ENCODE assay signal across 24 cellular contexts in the genomic region with DNA sequence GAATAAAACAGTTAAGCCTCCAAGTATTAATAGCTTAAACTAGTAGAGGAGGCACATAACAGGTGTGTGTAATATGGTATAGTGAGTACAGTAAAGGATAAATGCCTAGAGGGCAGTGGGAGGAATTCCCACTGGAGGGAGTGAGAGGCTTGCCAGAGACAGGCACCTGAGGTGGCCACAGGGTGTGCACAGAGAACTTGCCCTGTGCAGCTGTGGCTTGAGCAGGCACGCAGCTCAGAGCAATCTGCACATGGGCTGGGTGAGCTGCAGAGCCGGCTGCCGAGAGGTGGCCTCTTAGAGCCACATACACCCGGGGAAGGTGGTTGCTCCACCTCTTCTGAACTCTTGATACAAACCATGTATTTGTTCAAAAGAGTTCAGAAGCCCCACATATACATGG.
DNase-seq lines count a peak whose midpoint lies in the region; ATAC-seq and TF ChIP-seq lines count a peak whose summit lies in the region.
"Had no signal": no experiment of that assay in that cellular context is flagged by ENCODE, and none has a peak within 500 bp of the region (broad histone marks: within the 10 kb centered on the region; RNA-seq: fewer than 3 reads in every experiment).

No MANE protein-coding gene starts in this region.

- H3K9me3 Mint-ChIP-seq in activated naive CD4-positive, alpha-beta T cell treated with anti-CD3 and anti-CD28 coated beads for 36 hours, result no peaks in the 10 kb centered on the region
- H3K9me3 Mint-ChIP-seq: activated naive CD4-positive, alpha-beta T cell treated with anti-CD3 and anti-CD28 coated beads, Interleukin-2, amount 50 U/mL, for 24 hours; nephron had no signal

- no peak overlapping the region for H3K4me3 ChIP-seq in Jurkat, Clone E6-1 (ENCODE audit: low read length)
- H3K4me3 ChIP-seq in RWPE2 (ENCODE audit: severe bottlenecking) (no peak overlapping the region), MM.1S (ENCODE audit: low read length) (no peak overlapping the region), aorta (ENCODE audit: low read length in 2 of 2) (no peak overlapping the region)
- H3K4me3 ChIP-seq: ascending aorta, BLaER1, esophagus muscularis mucosa, gastrocnemius medialis, SJCRH30 had no signal

- H3K27ac ChIP-seq in RWPE2 (ENCODE audit: poor library complexity, severe bottlenecking) (no peak overlapping the region), foreskin keratinocyte (no peak overlapping the region), MM.1S (ENCODE audit: low read length) (no peak overlapping the region), aorta (ENCODE audit: low read depth in 1 of 2, low read length in 2 of 2) (no peak overlapping the region)
- H3K27ac ChIP-seq: ascending aorta, BLaER1, esophagus muscularis mucosa, gastrocnemius medialis, SJCRH30 had no signal

- no peak overlapping the region for H2AFZ ChIP-seq in MM.1S (ENCODE audit: low read length)

- H3K9me3 ChIP-seq in RWPE2 (ENCODE audit: severe bottlenecking) (no peaks in the 10 kb centered on the region), MM.1S (replicated peaks; ENCODE audit: insufficient read depth, low read length) (no peaks in the 10 kb centered on the region), aorta (ENCODE audit: control insufficient read depth, low read length) (no peaks in the 10 kb centered on the region)
- H3K9me3 ChIP-seq: ascending aorta, BLaER1, Caco-2, esophagus muscularis mucosa, gastrocnemius medialis, SJCRH30 had no signal

- H3K27ac Mint-ChIP-seq in activated naive CD4-positive, alpha-beta T cell treated with anti-CD3 and anti-CD28 coated beads for 36 hours, result no peak overlapping the region
- H3K27ac Mint-ChIP-seq: activated naive CD4-positive, alpha-beta T cell treated with anti-CD3 and anti-CD28 coated beads, Interleukin-2, amount 50 U/mL, for 24 hours; nephron had no signal

- H3K27me3 ChIP-seq in RWPE2 (ENCODE audit: insufficient read depth, poor library complexity, severe bottlenecking) (no peaks in the 10 kb centered on the region), foreskin keratinocyte (peaks cover 2% of the 10 kb centered on the region), MM.1S (replicated peaks; ENCODE audit: insufficient read depth, low read length) (no peaks in the 10 kb centered on the region), aorta (ENCODE audit: control insufficient read depth in 1 of 2, insufficient read depth in 2 of 2, low read length in 1 of 2) (no peaks in the 10 kb centered on the region)
- H3K27me3 ChIP-seq: ascending aorta, BLaER1, esophagus muscularis mucosa, gastrocnemius medialis had no signal

- peak; percentile 61 for ATAC-seq in RWPE2 (ENCODE audit: low read depth)
- peak; percentile 63 for ATAC-seq in foreskin keratinocyte
- no peak for ATAC-seq in aorta (ENCODE audit: low FRiP score)
- ATAC-seq in GM18517 (IDR thresholded peaks at IDR 0.05; ENCODE audit: unreplicated experiment), result no peak
- ATAC-seq: gastrocnemius medialis had no signal

- TF ChIP-seq CTCF in RWPE2 (IDR thresholded peaks at IDR 0.05; ENCODE audit: poor library complexity, severe bottlenecking) (peak; percentile 8), foreskin keratinocyte (conservative IDR thresholded peaks at IDR 0.05) (peak; percentile 30), MM.1S (IDR thresholded peaks at IDR 0.05; ENCODE audit: low read length) (no peak)

- H3K4me1 ChIP-seq in RWPE2 (ENCODE audit: insufficient read depth, poor library complexity, severe bottlenecking) (no peaks in the 10 kb centered on the region), foreskin keratinocyte (no peaks in the 10 kb centered on the region), MM.1S (ENCODE audit: low read length) (no peaks in the 10 kb centered on the region), aorta (ENCODE audit: control insufficient read depth in 1 of 2, insufficient read depth in 2 of 2, low read length in 2 of 2) (no peaks in the 10 kb centered on the region)
- H3K4me1 ChIP-seq: ascending aorta, Caco-2, SJCRH30 had no signal

- H3K4me1 Mint-ChIP-seq in activated naive CD4-positive, alpha-beta T cell treated with anti-CD3 and anti-CD28 coated beads for 36 hours (ENCODE audit: low read depth), result no peaks in the 10 kb centered on the region
- H3K4me1 Mint-ChIP-seq: nephron had no signal

- H4K20me1 ChIP-seq in MM.1S (ENCODE audit: insufficient read depth, low read length), result no peaks in the 10 kb centered on the region
- H4K20me1 ChIP-seq: BLaER1 had no signal

- WGBS in aorta, 2 donors, result 75 to 80% methylated on average over 4 of the region's 4 CpGs

- H3K4me2 ChIP-seq in MM.1S (ENCODE audit: low read depth, low read length), result no peak overlapping the region

- no peaks in the 10 kb centered on the region for H3K36me3 ChIP-seq in RWPE2 (ENCODE audit: low read depth)
- no peaks in the 10 kb centered on the region for H3K36me3 ChIP-seq in MM.1S (replicated peaks; ENCODE audit: insufficient read depth, low read length)
- H3K36me3 ChIP-seq in aorta (ENCODE audit: control insufficient read depth in 1 of 2, insufficient read depth in 2 of 2, low read length in 1 of 2), result no peaks in the 10 kb centered on the region
- H3K36me3 ChIP-seq: ascending aorta, BLaER1, SJCRH30 had no signal

- H3K36me3 Mint-ChIP-seq in activated naive CD4-positive, alpha-beta T cell treated with anti-CD3 and anti-CD28 coated beads for 36 hours (ENCODE audit: low read depth), result no peaks in the 10 kb centered on the region
- H3K36me3 Mint-ChIP-seq: activated naive CD4-positive, alpha-beta T cell treated with anti-CD3 and anti-CD28 coated beads, Interleukin-2, amount 50 U/mL, for 24 hours had no signal

- H3K9me2 ChIP-seq in MM.1S (replicated peaks; ENCODE audit: insufficient read depth, low read length), result no peaks in the 10 kb centered on the region

- H3K4me3 Mint-ChIP-seq in activated naive CD4-positive, alpha-beta T cell treated with anti-CD3 and anti-CD28 coated beads for 36 hours, result no peak overlapping the region
- H3K4me3 Mint-ChIP-seq: activated naive CD4-positive, alpha-beta T cell treated with anti-CD3 and anti-CD28 coated beads, Interleukin-2, amount 50 U/mL, for 24 hours; nephron had no signal

- no peaks in the 10 kb centered on the region for H3K79me2 ChIP-seq in MM.1S (ENCODE audit: low read length)

- CTCF ChIA-PET in activated naive CD4-positive, alpha-beta T cell treated with anti-CD3 and anti-CD28 coated beads for 36 hours (lab: Charles Lee), result no interaction called here

- H3F3A ChIP-seq in MM.1S (ENCODE audit: insufficient read depth, low read length), result no peaks in the 10 kb centered on the region

- H3K27me3 Mint-ChIP-seq in activated naive CD4-positive, alpha-beta T cell treated with anti-CD3 and anti-CD28 coated beads for 36 hours (ENCODE audit: low read depth), result no peaks in the 10 kb centered on the region

- peak; percentile 13 for DNase-seq in activated naive CD4-positive, alpha-beta T cell treated with anti-CD3 and anti-CD28 coated beads for 36 hours
- no peak for DNase-seq in activated naive CD4-positive, alpha-beta T cell treated with anti-CD3 and anti-CD28 coated beads, Interleukin-2, amount 50 U/mL, for 16 hours
- DNase-seq in Jurkat, Clone E6-1 (ENCODE audit: low read depth, low spot score), result peak; percentile 32
- DNase-seq in RWPE2 (ENCODE audit: low spot score), result no peak
- DNase-seq in foreskin keratinocyte, result peak in 1 of 2 donors; percentile 26
- no peak for DNase-seq in MM.1S
- DNase-seq in aorta, result no peak
- DNase-seq: ACHN; activated CD4-positive, alpha-beta T cell treated with anti-CD3 and anti-CD28 coated beads for 4 hours; Caco-2; effector CD8-positive, alpha-beta T cell; gastrocnemius medialis; H7; hippocampal formation; NCI-H1930; NCI-H510A; SJCRH30; T-helper 1 cell had no signal

- intact Hi-C loops in activated naive CD4-positive, alpha-beta T cell treated with anti-CD3 and anti-CD28 coated beads for 36 hours (cut with micrococcal nuclease), result no loop called here
- intact Hi-C loops in aorta (cut with DNase I), result no loop called here

- H3K9ac ChIP-seq in MM.1S (ENCODE audit: low read length), result no peak overlapping the region
- H3K9ac ChIP-seq: BLaER1 had no signal

Comparison
In these comparisons a context has a peak if more than half of its experiments do, and no peak if none do; other contexts are left out.
1. DNase-seq: peak in activated naive CD4-positive, alpha-beta T cell treated with anti-CD3 and anti-CD28 coated beads for 36 hours (single experiment) and Jurkat, Clone E6-1 (single experiment); none in activated naive CD4-positive, alpha-beta T cell treated with anti-CD3 and anti-CD28 coated beads, Interleukin-2, amount 50 U/mL, for 16 hours (single experiment), RWPE2 (single experiment), MM.1S (single experiment) and aorta (0 of 2).
2. ATAC-seq: peak in RWPE2 (single experiment) and foreskin keratinocyte (single experiment); none in aorta (single experiment) and GM18517 (single experiment).